In genomic region chr7:4788627-4789189, GRCh38 we compare ENCODE assay signal across 18 cellular contexts. TPM values are rescaled to one million over a fixed set of nuclear protein-coding genes. Genes with fewer than 3 reads are reported as not detected.
DNase-seq lines count a peak whose midpoint lies in the region; ATAC-seq, FAIRE-seq and TF ChIP-seq lines count a peak whose summit lies in the region.
"Had no signal": no experiment of that assay in that cellular context is flagged by ENCODE, and none has a peak within 500 bp of the region (broad histone marks: within the 10 kb centered on the region; RNA-seq: fewer than 3 reads in every experiment).

No MANE protein-coding gene starts in this region.

- H2AFZ ChIP-seq in HepG2 (ENCODE audit: low read length): no peak overlapping the region
- H2AFZ ChIP-seq: GM23248 had no signal

- in situ Hi-C loops in HepG2 (cut with HindIII; ENCODE audit: extremely low pct_ligation_motif_present, low pct_unique_long_range_greater_than_20kb): no loop called here

- TF ChIP-seq POLR2A in HepG2 (IDR thresholded peaks at IDR 0.05; ENCODE audit: insufficient read depth in 1 of 2, low read depth in 2 of 2, low read length in 2 of 2) (no peak), right lobe of liver (IDR thresholded peaks at IDR 0.05) (no peak), sigmoid colon (IDR thresholded peaks at IDR 0.05) (no peak)

- no peak overlapping the region for H3K4me3 Mint-ChIP-seq in glutamatergic neuron (ENCODE audit: unreplicated experiment)
- H3K4me3 Mint-ChIP-seq: B cell; CD4-positive, alpha-beta T cell had no signal

- H3K27me3 ChIP-seq in HepG2 (ENCODE audit: control insufficient read depth in 1 of 2, insufficient read depth in 2 of 2, low read length in 2 of 2) (no peaks in the 10 kb centered on the region), right lobe of liver (no peaks in the 10 kb centered on the region), sigmoid colon (no peaks in the 10 kb centered on the region)

- 98% methylated on average over 18 of the region's 27 CpGs for WGBS in HepG2 (ENCODE audit: low lambda C conversion rate)
- 60% methylated on average over 1 of the region's 27 CpGs for WGBS in right lobe of liver (ENCODE audit: insufficient coverage, low coverage, low lambda C conversion rate, missing lambda C conversion rate)
- WGBS in sigmoid colon, 2 donors: 95 to 97% methylated on average over 27 of the region's 27 CpGs

- no peak for DNase-seq in HepG2 (ENCODE audit: low spot score)
- no peak for DNase-seq in right lobe of liver
- DNase-seq in glutamatergic neuron: peak; percentile 16
- DNase-seq in sigmoid colon: peak; percentile 67
- no peak for DNase-seq in GM19239 (ENCODE audit: insufficient read length, low spot score)
- DNase-seq: C1 segment of cervical spinal cord; Calu3; CD4-positive, alpha-beta T cell; DMS79; GM23248 had no signal

- H3K27me3 Mint-ChIP-seq in glutamatergic neuron (ENCODE audit: unreplicated experiment): peaks cover 5% of the 10 kb centered on the region
- H3K27me3 Mint-ChIP-seq: B cell; CD4-positive, alpha-beta T cell had no signal

- H3K4me3 ChIP-seq in HepG2 (replicated peaks in 1 of 3; ENCODE audit: insufficient read depth in 1 of 3, low read depth in 2 of 3, low read length in 3 of 3) (no peak overlapping the region), right lobe of liver (no peak overlapping the region), sigmoid colon (no peak overlapping the region)
- H3K4me3 ChIP-seq: GM23248 had no signal

- H3K4me2 ChIP-seq in HepG2 (ENCODE audit: low read depth, low read length): no peak overlapping the region

- intact Hi-C loops in HepG2 (cut with micrococcal nuclease; ENCODE audit: unreplicated experiment) (no loop called here), right lobe of liver (cut with DNase I) (no loop called here), sigmoid colon (cut with DNase I) (no loop called here)

- no peaks in the 10 kb centered on the region for H3K36me3 Mint-ChIP-seq in glutamatergic neuron (ENCODE audit: unreplicated experiment)

- H3K4me1 Mint-ChIP-seq in glutamatergic neuron (ENCODE audit: low read depth, unreplicated experiment): no peaks in the 10 kb centered on the region

- H3K4me1 ChIP-seq in HepG2 (ENCODE audit: insufficient read depth, low read length) (peaks cover 9% of the 10 kb centered on the region), right lobe of liver (no peaks in the 10 kb centered on the region), sigmoid colon (peaks cover 0 to 17% (median 12%) of the 10 kb centered on the region in 4 donors)

- H3K27ac ChIP-seq in HepG2 (ENCODE audit: extremely low read length, insufficient read depth, low read length) (no peak overlapping the region), right lobe of liver (no peak overlapping the region), sigmoid colon (no peak overlapping the region)
- H3K27ac ChIP-seq: GM23248 had no signal

- ATAC-seq in HepG2: no peak
- no peak for ATAC-seq in right lobe of liver
- ATAC-seq in HG02588 (IDR thresholded peaks at IDR 0.05; ENCODE audit: unreplicated experiment): no peak
- ATAC-seq in GM18868 (IDR thresholded peaks at IDR 0.05; ENCODE audit: unreplicated experiment): no peak
- ATAC-seq: HCT116 had no signal

- FAIRE-seq in HepG2 (lab: Jason Lieb, UNC) (no peak), GM19239 (lab: Jason Lieb, UNC) (no peak)
- FAIRE-seq: A204.1, G401.6, GM12891, H54 had no signal

- H3K9me3 Mint-ChIP-seq in glutamatergic neuron (ENCODE audit: unreplicated experiment): peaks cover 7% of the 10 kb centered on the region
- H3K9me3 Mint-ChIP-seq: CD4-positive, alpha-beta T cell had no signal

- H3K9me3 ChIP-seq in HepG2 (ENCODE audit: low read length): no peaks in the 10 kb centered on the region
- no peaks in the 10 kb centered on the region for H3K9me3 ChIP-seq in right lobe of liver
- no peaks in the 10 kb centered on the region for H3K9me3 ChIP-seq in sigmoid colon

- H3K36me3 ChIP-seq in HepG2 (replicated peaks in 1 of 2; ENCODE audit: control insufficient read depth in 1 of 2, insufficient read depth in 2 of 2, low read length in 2 of 2) (peaks cover 11 to 21% of the 10 kb centered on the region in 2 experiments; a peak in 4 of 5 replicates), right lobe of liver (peaks cover 2 to 58% (median 14%) of the 10 kb centered on the region in 4 donors), sigmoid colon (peaks cover 27 to 79% (median 52%) of the 10 kb centered on the region in 4 donors)

- no peak overlapping the region for H3K9ac ChIP-seq in HepG2 (ENCODE audit: insufficient read depth, low read depth, low read length)
- H3K9ac ChIP-seq: GM23248 had no signal

- TF ChIP-seq RAD21 in HepG2 (CRISPR knock-in tag; IDR thresholded peaks at IDR 0.05): no peak

- TF ChIP-seq CTCF in HepG2 (CRISPR knock-in tag; IDR thresholded peaks at IDR 0.05) (no peak), right lobe of liver (IDR thresholded peaks at IDR 0.05) (no peak), glutamatergic neuron (IDR thresholded peaks at IDR 0.05; ENCODE audit: partially characterized antibody, unreplicated experiment) (no peak), sigmoid colon (IDR thresholded peaks at IDR 0.05) (no peak)

- CTCF ChIA-PET in HepG2 (lab: Yijun Ruan, JAX; ENCODE audit: low intra/inter-chr PET ratio, low total read pairs): no interaction called here

- no peaks in the 10 kb centered on the region for H4K20me1 ChIP-seq in HepG2 (ENCODE audit: insufficient read depth, low read length)

- H3K79me2 ChIP-seq in HepG2 (ENCODE audit: insufficient read depth, low read length): no peaks in the 10 kb centered on the region

- TF ChIP-seq EP300 in HepG2 (IDR thresholded peaks at IDR 0.05; ENCODE audit: low read depth in 2 of 2, low read length in 2 of 2) (no peak), HepG2 (CRISPR knock-in tag; IDR thresholded peaks at IDR 0.05; ENCODE audit: borderline replicate concordance) (no peak), sigmoid colon (IDR thresholded peaks at IDR 0.05) (no peak)

- no peak overlapping the region for H3K27ac Mint-ChIP-seq in glutamatergic neuron (ENCODE audit: unreplicated experiment)
- H3K27ac Mint-ChIP-seq: B cell; CD4-positive, alpha-beta T cell had no signal

- POLR2A ChIA-PET in HepG2 (lab: Yijun Ruan, JAX): no interaction called here

- BruUV-seq in HepG2 (replicated peaks; lab: Mats Ljungman, UMichigan): no TSS peak

TF ChIP-seq in HepG2, 621 proteins besides CTCF, POLR2A, EP300 and RAD21:
- TF ChIP-seq REL (CRISPR knock-in tag; conservative IDR thresholded peaks at IDR 0.05): no peak
- 0 out of 2 replicates have a peak, but pooled peaks have one; percentile 23 for TF ChIP-seq RBFOX2 (IDR thresholded peaks at IDR 0.05; ENCODE audit: low read depth, low read length)

RNA-seq across cellular contexts. Expression of gene AP5Z1, which starts 13.3 kb away (rescaled TPM):
- total RNA-seq in HepG2 (2016; rRNA removed; fragmentation: Illumina TruSeq; extraction: Trizol) (7.4 and 15.1 TPM in 2 replicates), right lobe of liver (10 to 100 TPM in 5 of 6 experiments, 1 to 10 TPM in 1; 9.7 to 23.6 (median 14.2) TPM), glutamatergic neuron (ENCODE audit: unreplicated experiment) (49.8 TPM), sigmoid colon (10 to 100 TPM; 17.1 to 24.6 (median 19.8) TPM)
- 3.5 and 6.4 TPM in 2 replicates for total RNA-seq in HepG2 (2016; cell fraction: cytosol; rRNA removed; fragmentation: Illumina TruSeq; extraction: Trizol; ENCODE audit: low read depth)
- 7.5 and 15.3 TPM in 2 replicates for total RNA-seq in HepG2 (2016; cell fraction: insoluble cytoplasmic fraction; rRNA removed; fragmentation: Illumina TruSeq; extraction: Trizol)
- 4.1 and 5.0 TPM in 2 replicates for total RNA-seq in HepG2 (2016; cell fraction: membrane; rRNA removed; fragmentation: Illumina TruSeq; extraction: Trizol)
- 18.0 and 18.9 TPM in 2 replicates for total RNA-seq in HepG2 (2016; cell fraction: nucleus; rRNA removed; fragmentation: Illumina TruSeq; extraction: Trizol)
- polyA plus RNA-seq in HepG2 (2011; rRNA removed) (9.3 and 16.0 TPM in 2 replicates), sigmoid colon (10 to 100 TPM; 16.8 to 66.0 (median 20.3) TPM)
- polyA plus RNA-seq in HepG2 (2011; cell fraction: cytosol; rRNA removed): 3.8 and 7.7 TPM in 2 replicates
- polyA plus RNA-seq in HepG2 (2011; cell fraction: nucleus; rRNA removed): 83.4 and 101 TPM in 2 replicates
- polyA plus RNA-seq in HepG2 (2012): 5.9 and 7.4 TPM in 2 replicates
- polyA plus RNA-seq in HepG2 (2016; cell fraction: cytosol; fragmentation: Illumina TruSeq; extraction: Trizol; ENCODE audit: low read depth): 1.8 and 2.1 TPM in 2 replicates
- polyA plus RNA-seq in HepG2 (2016; cell fraction: insoluble cytoplasmic fraction; fragmentation: Illumina TruSeq; extraction: Trizol; ENCODE audit: low read depth): 7.7 and 9.3 TPM in 2 replicates
- 3.1 and 4.0 TPM in 2 replicates for polyA plus RNA-seq in HepG2 (2016; cell fraction: membrane; fragmentation: Illumina TruSeq; extraction: Trizol; ENCODE audit: low read depth)
- 42.6 and 43.4 TPM in 2 replicates for polyA plus RNA-seq in HepG2 (2016; cell fraction: nucleus; fragmentation: Illumina TruSeq; extraction: Trizol; ENCODE audit: insufficient read depth, low read depth)
- polyA minus RNA-seq in HepG2 (2011; rRNA and poly(A)+ RNA removed; ENCODE audit: low replicate concordance): 14.8 and 17.9 TPM in 2 replicates
- polyA minus RNA-seq in HepG2 (2011; cell fraction: cytosol; rRNA and poly(A)+ RNA removed): 6.2 and 7.0 TPM in 2 replicates
- 28.0 and 28.3 TPM in 2 replicates for polyA minus RNA-seq in HepG2 (2011; cell fraction: nucleus; rRNA and poly(A)+ RNA removed)

Comparison
In these comparisons a context has a peak if more than half of its experiments do, and no peak if none do; other contexts are left out.
1. DNase-seq: peak in glutamatergic neuron (single experiment) and sigmoid colon (single experiment); none in HepG2 (single experiment), right lobe of liver (0 of 3) and GM19239 (single experiment).